In genomic region chr17:4497101-4497824, GRCh38 we compare ENCODE assay signal across 10 cellular contexts. TPM values are rescaled to one million over a fixed set of nuclear protein-coding genes. Genes with fewer than 3 reads are reported as not detected.
DNase-seq lines count a peak whose midpoint lies in the region; ATAC-seq and TF ChIP-seq lines count a peak whose summit lies in the region.
"Had no signal": no experiment of that assay in that cellular context is flagged by ENCODE, and none has a peak within 500 bp of the region (broad histone marks: within the 10 kb centered on the region; RNA-seq: fewer than 3 reads in every experiment).

No MANE protein-coding gene starts in this region.

- WGBS in prostate gland, result 52% methylated on average over 23 of the region's 23 CpGs
- WGBS in H9 (ENCODE audit: extremely low coverage, insufficient read length, low lambda C conversion rate), result no CpG with 5 or more reads among the region's 23 CpGs

- no peaks in the 10 kb centered on the region for H3K36me3 Mint-ChIP-seq in H9 (ENCODE audit: insufficient read depth in 1 of 3, low read depth in 3 of 3)

- peaks cover 20 to 26% of the 10 kb centered on the region in 2 experiments for H3K4me1 Mint-ChIP-seq in H9

- H3K4me3 ChIP-seq in PC-3 (ENCODE audit: low read length), result 0 out of 2 replicates have a peak overlapping the region, but pooled peaks have one; percentile 18
- no peak overlapping the region for H3K4me3 ChIP-seq in prostate gland

- no peaks in the 10 kb centered on the region for H3F3A ChIP-seq in PC-3 (ENCODE audit: low read length, unreplicated experiment)

- no peaks in the 10 kb centered on the region for H3K9me3 ChIP-seq in PC-3 (ENCODE audit: low read length)
- H3K9me3 ChIP-seq in prostate gland, result no peaks in the 10 kb centered on the region
- H3K9me3 ChIP-seq in H9 (ENCODE audit: control insufficient read depth, low read depth, low read length), result no peaks in the 10 kb centered on the region

- H3K27me3 ChIP-seq in PC-3 (ENCODE audit: low read length), result peaks cover 12% of the 10 kb centered on the region; the same call in 1 of the 2 replicates
- peaks cover 8% of the 10 kb centered on the region for H3K27me3 ChIP-seq in prostate gland (replicated peaks; ENCODE audit: insufficient read depth)
- H3K27me3 ChIP-seq in H9 (ENCODE audit: insufficient read depth, low read length), result peaks cover 22% of the 10 kb centered on the region

- H2AK5ac ChIP-seq in H9 (ENCODE audit: insufficient read length, low read length), result no peak overlapping the region

- H3K4me1 ChIP-seq in PC-3 (ENCODE audit: insufficient read depth, low read length) (peaks cover 31% of the 10 kb centered on the region), prostate gland (replicated peaks) (peaks cover 3% of the 10 kb centered on the region), H9 (ENCODE audit: insufficient read depth, low read length) (no peaks in the 10 kb centered on the region)

- H3K23ac ChIP-seq in H9 (ENCODE audit: insufficient read length, low read depth, low read length), result no peak overlapping the region

- peaks cover 68% of the 10 kb centered on the region for H3K27me3 Mint-ChIP-seq in H9 (ENCODE audit: low read depth)

- no peak overlapping the region for H3K14ac ChIP-seq in H9 (ENCODE audit: insufficient read depth, low read length)

- TF ChIP-seq CTCF in PC-3 (conservative IDR thresholded peaks at IDR 0.05; ENCODE audit: low read depth, low read length), result no peak
- TF ChIP-seq CTCF in prostate gland (IDR thresholded peaks at IDR 0.05), result no peak
- no peak for TF ChIP-seq CTCF in H9 (conservative IDR thresholded peaks at IDR 0.05)

- H3K56ac ChIP-seq in H9 (ENCODE audit: insufficient read length, low read depth, low read length), result no peak overlapping the region

- H2BK5ac ChIP-seq in H9 (ENCODE audit: insufficient read length, low read length), result no peak overlapping the region

- no peak overlapping the region for H3K27ac Mint-ChIP-seq in H9
- H3K27ac Mint-ChIP-seq: stimulated activated naive CD8-positive, alpha-beta T cell treated with anti-CD3 and anti-CD28 coated beads, Interleukin-15, amount 100 ng/mL, for 72 hours had no signal

- no peak overlapping the region for H3K18ac ChIP-seq in H9 (ENCODE audit: insufficient read length, low read depth, low read length)

- ATAC-seq in PC-3 (peak; percentile 68), esophagus mucosa (peak; percentile 30)

- intact Hi-C loops in PC-3 (cut with micrococcal nuclease) (loop anchor here (10.0 kb wide), 1 partner anchor 72 kb away; no protein-coding TSS in a partner anchor), prostate gland (cut with DNase I) (no loop called here)

- H3K9ac ChIP-seq in PC-3 (ENCODE audit: low read length) (no peak overlapping the region), H9 (ENCODE audit: extremely low read depth, insufficient read length, low read length) (no peak overlapping the region)

- H3K79me1 ChIP-seq in H9 (ENCODE audit: insufficient read depth, low read depth, low read length, poor library complexity, severe bottlenecking), result no peaks in the 10 kb centered on the region

- H3K23me2 ChIP-seq in H9 (ENCODE audit: insufficient read length, low read depth, low read length, poor library complexity, severe bottlenecking), result peaks cover 11% of the 10 kb centered on the region

- H3K4ac ChIP-seq in H9 (ENCODE audit: low read depth, low read length), result no peak overlapping the region

- H3K79me2 ChIP-seq in PC-3 (ENCODE audit: low read length), result no peaks in the 10 kb centered on the region
- H3K79me2 ChIP-seq in H9 (ENCODE audit: insufficient read depth, low read length), result no peaks in the 10 kb centered on the region

- H2BK15ac ChIP-seq in H9 (ENCODE audit: low read depth, low read length), result no peak overlapping the region

- H3K9me3 Mint-ChIP-seq in H9, result no peaks in the 10 kb centered on the region; a peak in 2 of 5 replicates
- H3K9me3 Mint-ChIP-seq: stimulated activated naive CD8-positive, alpha-beta T cell treated with anti-CD3 and anti-CD28 coated beads, Interleukin-15, amount 100 ng/mL, for 72 hours had no signal

- CTCF ChIA-PET in PC-3 (lab: Charles Lee), result interaction anchor here (0.6 kb wide), 1 partner anchor 531 kb away, joined by 3 read pairs; no protein-coding TSS in a partner anchor

- POLR2A ChIA-PET in PC-3 (lab: Charles Lee; ENCODE audit: unreplicated experiment), result no interaction called here

- no peak overlapping the region for H3T11ph ChIP-seq in H9 (ENCODE audit: low read length)

- H4K20me1 ChIP-seq in PC-3 (ENCODE audit: low read length) (no peaks in the 10 kb centered on the region), H9 (ENCODE audit: control insufficient read depth, insufficient read depth, insufficient read length) (peaks cover 3% of the 10 kb centered on the region)

- no peak overlapping the region for H2AFZ ChIP-seq in PC-3 (ENCODE audit: low read length)
- H2AFZ ChIP-seq in H9 (ENCODE audit: low read length), result no peak overlapping the region

- no peak overlapping the region for H2BK12ac ChIP-seq in H9 (ENCODE audit: insufficient read length, low read depth, low read length)

- no peak overlapping the region for H2BK20ac ChIP-seq in H9 (ENCODE audit: low read depth, low read length, poor library complexity, severe bottlenecking)

- H3K36me3 ChIP-seq in PC-3 (ENCODE audit: low read depth, low read length) (no peaks in the 10 kb centered on the region), prostate gland (no peaks in the 10 kb centered on the region)

- H3K27ac ChIP-seq in PC-3 (ENCODE audit: low read length) (no peak overlapping the region), prostate gland (no peak overlapping the region), H9 (ENCODE audit: insufficient read length, low read depth, low read length) (no peak overlapping the region)

- DNase-seq in SIG-M5 treated with dmso at 0.1 percent for 504 hours (lab: John Stamatoyannopoulos, UW; ENCODE audit: unreplicated experiment), result peak; percentile 33
- DNase-seq in SIG-M5 (lab: John Stamatoyannopoulos, UW), result no peak
- peak; percentile 79 for DNase-seq in PC-3
- peak; percentile 52 for DNase-seq in superior temporal gyrus (ENCODE audit: extremely low spot score)
- DNase-seq in prostate gland (ENCODE audit: low spot score), result no peak
- DNase-seq in H9, result no peak
- DNase-seq in GF-D8 (lab: John Stamatoyannopoulos, UW), result no peak
- DNase-seq: activated naive CD4-positive, alpha-beta T cell treated with Interleukin-2 at 50 U/mL for 16 hours; stimulated activated naive CD8-positive, alpha-beta T cell treated with anti-CD3 and anti-CD28 coated beads, Interleukin-15, amount 100 ng/mL, for 72 hours had no signal

- H3K4me3 Mint-ChIP-seq in H9, result peak overlapping the region in 1 of 2 experiments; percentile 43; a peak in 2 of 5 replicates

- H4K5ac ChIP-seq in H9 (ENCODE audit: insufficient read length, low read depth, low read length), result no peak overlapping the region

- TF ChIP-seq POLR2A in prostate gland (IDR thresholded peaks at IDR 0.05), result no peak

- no TSS peak for BruUV-seq in PC-3 (replicated peaks; lab: Mats Ljungman, UMichigan)

- H2BK120ac ChIP-seq in H9 (ENCODE audit: low read depth, low read length, poor library complexity, severe bottlenecking), result no peak overlapping the region

- H4K91ac ChIP-seq in H9 (ENCODE audit: insufficient read length, low read depth, low read length), result no peak overlapping the region

- H3K9me2 ChIP-seq in PC-3 (replicated peaks; ENCODE audit: low read length), result no peaks in the 10 kb centered on the region

- peak overlapping the region; percentile 60 for H3K4me2 ChIP-seq in PC-3 (ENCODE audit: low read length)
- no peak overlapping the region for H3K4me2 ChIP-seq in H9 (ENCODE audit: insufficient read depth, insufficient read length, low read length)

- H4K8ac ChIP-seq in H9 (replicated peaks; ENCODE audit: insufficient read length, low read depth, low read length), result no peak overlapping the region

RNA-seq across cellular contexts. Expression of gene SPNS2, which starts 1.4 kb away (rescaled TPM):
- total RNA-seq in PC-3 (2014; rRNA removed), result 2.6 and 7.9 TPM in 2 replicates
- 33.9 TPM for total RNA-seq in esophagus mucosa
- 10 to 100 TPM in 1 of 2 donors, 1 to 10 TPM in 1; 6.6 to 14.0 TPM for total RNA-seq in prostate gland
- total RNA-seq in H9 (2021), result 0.33 and 0.77 TPM in 2 replicates

RNA-seq across cellular contexts. Expression of gene MYBBP1A, which starts 57.9 kb away (rescaled TPM):
- total RNA-seq in PC-3 (2014; rRNA removed), result 155 and 171 TPM in 2 replicates
- total RNA-seq in esophagus mucosa, result 42.9 TPM
- 10 to 100 TPM; 44.4 to 71.2 TPM for total RNA-seq in prostate gland
- total RNA-seq in H9 (2021), result 177 and 181 TPM in 2 replicates

Comparison
In these comparisons a context has a peak if more than half of its experiments do, and no peak if none do; other contexts are left out.
1. DNase-seq: peak in SIG-M5 treated with dmso at 0.1 percent for 504 hours (single experiment), PC-3 (single experiment) and superior temporal gyrus (single experiment); none in SIG-M5 (single experiment), prostate gland (single experiment), H9 (single experiment) and GF-D8 (single experiment).